16 cellular contexts compared by ENCODE assay signal in the genomic region with DNA sequence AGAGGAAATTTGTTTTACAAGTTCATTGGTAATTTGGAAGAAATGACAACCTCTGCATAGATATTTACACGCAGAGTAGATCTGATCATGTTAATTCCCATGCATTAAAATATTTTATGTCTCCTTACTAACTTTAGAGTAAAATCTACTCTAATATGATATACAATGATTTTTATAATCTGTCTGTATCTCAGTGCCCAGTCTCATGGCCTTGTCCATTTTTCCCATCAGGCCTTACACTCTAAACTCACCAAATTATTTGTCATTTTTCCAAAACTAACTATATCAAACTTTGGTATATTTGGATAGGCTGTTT. TPM values are rescaled to one million over a fixed set of nuclear protein-coding genes. Genes with fewer than 3 reads are reported as not detected.
DNase-seq lines count a peak whose midpoint lies in the region; ATAC-seq and TF ChIP-seq lines count a peak whose summit lies in the region.
"Had no signal": no experiment of that assay in that cellular context is flagged by ENCODE, and none has a peak within 500 bp of the region (broad histone marks: within the 10 kb centered on the region; RNA-seq: fewer than 3 reads in every experiment).

No MANE protein-coding gene starts in this region.

- no peaks in the 10 kb centered on the region for H3K9me3 Mint-ChIP-seq in natural killer cell
- H3K9me3 Mint-ChIP-seq in natural killer cell treated with Interleukin-12 subunit alpha and Interleukin-12 subunit beta and Interleukin-15 and Interleukin-18, amount 100 ng/mL, for 72 hours, result no peaks in the 10 kb centered on the region

- H2AFZ ChIP-seq in HCT116 (ENCODE audit: low read depth, low read length, poor library complexity, severe bottlenecking), result no peak overlapping the region

- TF ChIP-seq RAD21 in HCT116 (IDR thresholded peaks at IDR 0.05; ENCODE audit: low read depth), result no peak

- peaks cover 0 to 16% of the 10 kb centered on the region in 2 donors for H3K27me3 Mint-ChIP-seq in natural killer cell (ENCODE audit: low read depth in 2 of 2)
- peaks cover 6 to 15% of the 10 kb centered on the region in 2 donors for H3K27me3 Mint-ChIP-seq in natural killer cell treated with Interleukin-12 subunit alpha and Interleukin-12 subunit beta and Interleukin-15 and Interleukin-18, amount 100 ng/mL, for 72 hours

- no peaks in the 10 kb centered on the region for H3K9me3 ChIP-seq in HCT116 (ENCODE audit: control insufficient read depth in 1 of 2, insufficient read depth in 1 of 2, low read depth in 1 of 2, low read length in 2 of 2)
- H3K9me3 ChIP-seq in RWPE2 (ENCODE audit: severe bottlenecking), result no peaks in the 10 kb centered on the region
- H3K9me3 ChIP-seq: BE2C had no signal

- ATAC-seq in natural killer cell, result no peak
- ATAC-seq in natural killer cell treated with Interleukin-12 subunit alpha and Interleukin-12 subunit beta and Interleukin-15 and Interleukin-18, amount 100 ng/mL, for 72 hours, result no peak
- 0 out of 2 replicates have a peak, but pooled peaks have one; percentile 6 for ATAC-seq in HCT116
- no peak for ATAC-seq in RWPE2 (ENCODE audit: low read depth)
- ATAC-seq in GM18868 (IDR thresholded peaks at IDR 0.05; ENCODE audit: unreplicated experiment), result no peak
- no peak for ATAC-seq in GM18517 (IDR thresholded peaks at IDR 0.05; ENCODE audit: unreplicated experiment)
- ATAC-seq in HG03025 (IDR thresholded peaks at IDR 0.05; ENCODE audit: low FRiP score, unreplicated experiment), result no peak

- no peak overlapping the region for H3K4me3 Mint-ChIP-seq in natural killer cell
- H3K4me3 Mint-ChIP-seq in natural killer cell treated with Interleukin-12 subunit alpha and Interleukin-12 subunit beta and Interleukin-15 and Interleukin-18, amount 100 ng/mL, for 72 hours, result no peak overlapping the region
- H3K4me3 Mint-ChIP-seq: H9 had no signal

- no peaks in the 10 kb centered on the region for H3K4me1 Mint-ChIP-seq in natural killer cell
- H3K4me1 Mint-ChIP-seq in natural killer cell treated with Interleukin-12 subunit alpha and Interleukin-12 subunit beta and Interleukin-15 and Interleukin-18, amount 100 ng/mL, for 72 hours (ENCODE audit: low read depth in 2 of 2), result no peaks in the 10 kb centered on the region

- no peaks in the 10 kb centered on the region for H3K36me3 Mint-ChIP-seq in natural killer cell
- no peaks in the 10 kb centered on the region for H3K36me3 Mint-ChIP-seq in natural killer cell treated with Interleukin-12 subunit alpha and Interleukin-12 subunit beta and Interleukin-15 and Interleukin-18, amount 100 ng/mL, for 72 hours

- TF ChIP-seq CTCF in natural killer cell (IDR thresholded peaks at IDR 0.05) (peak; percentile 30), HCT116 (IDR thresholded peaks at IDR 0.05 in 2 of 3, conservative IDR thresholded peaks at IDR 0.05 in 1 of 3; ENCODE audit: borderline replicate concordance in 1 of 3, insufficient read depth in 1 of 3, low read depth in 2 of 3, low read length in 2 of 3) (no peak), RWPE2 (IDR thresholded peaks at IDR 0.05; ENCODE audit: poor library complexity, severe bottlenecking) (peak; percentile 63)

- no peak overlapping the region for H3K4me3 ChIP-seq in HCT116 (replicated peaks in 1 of 2; ENCODE audit: low read depth in 1 of 2, low read length in 2 of 2)
- no peak overlapping the region for H3K4me3 ChIP-seq in RWPE2 (ENCODE audit: severe bottlenecking)
- H3K4me3 ChIP-seq: GM12878 had no signal

- H3K9me2 ChIP-seq in HCT116 (ENCODE audit: insufficient read depth), result no peaks in the 10 kb centered on the region

- DNase-seq in natural killer cell, result no peak
- no peak for DNase-seq in natural killer cell treated with Interleukin-12 subunit alpha and Interleukin-12 subunit beta and Interleukin-15 and Interleukin-18, amount 100 ng/mL, for 72 hours (ENCODE audit: low spot score)
- no peak for DNase-seq in HCT116 (ENCODE audit: low read depth, low spot score)
- DNase-seq in RWPE2 (ENCODE audit: low spot score), result no peak
- no peak for DNase-seq in effector CD4-positive, alpha-beta T cell
- DNase-seq: DMS79, GOT3 had no signal

- RAD21 ChIA-PET in HCT116 (lab: Charles Lee; ENCODE audit: low non-redundant PET in 1 of 2, low total read pairs in 2 of 2, uncharacterized antibody in 2 of 2, unreplicated experiment in 2 of 2), result interaction anchor here in 1 of 2 experiments (1.2 kb wide), 1 partner anchor 124 kb away, joined by 7 read pairs; no protein-coding TSS in a partner anchor

- CTCF ChIA-PET in HCT116 (lab: Charles Lee), result interaction anchor here (1.3 to 3.0 kb wide), 4 partner anchors 21 to 126 kb away, joined by 3 to 26 read pairs (median 8); no protein-coding TSS in a partner anchor

- intact Hi-C loops in natural killer cell (cut with micrococcal nuclease) (loop anchor here (1.0 kb wide), 1 partner anchor 124 kb away; no protein-coding TSS in a partner anchor), HCT116 (cut with micrococcal nuclease) (loop anchor here (1.0 kb wide), 1 partner anchor 124 kb away; no protein-coding TSS in a partner anchor)

- no peak overlapping the region for H3K27ac ChIP-seq in HCT116 (ENCODE audit: low read depth, low read length)
- H3K27ac ChIP-seq in RWPE2 (ENCODE audit: poor library complexity, severe bottlenecking), result no peak overlapping the region

- H3K27ac Mint-ChIP-seq in natural killer cell, result no peak overlapping the region
- no peak overlapping the region for H3K27ac Mint-ChIP-seq in natural killer cell treated with Interleukin-12 subunit alpha and Interleukin-12 subunit beta and Interleukin-15 and Interleukin-18, amount 100 ng/mL, for 72 hours
- H3K27ac Mint-ChIP-seq: H9 had no signal

- no TSS peak for BruUV-seq in HCT116 (replicated peaks; lab: Mats Ljungman, UMichigan)

- H4K20me1 ChIP-seq in HCT116 (ENCODE audit: insufficient read depth), result no peaks in the 10 kb centered on the region

- no peaks in the 10 kb centered on the region for H3K79me2 ChIP-seq in HCT116 (ENCODE audit: insufficient read depth, low read length)

- H3K27me3 ChIP-seq in HCT116 (ENCODE audit: insufficient read depth, low read length), result peaks cover 17% of the 10 kb centered on the region
- no peaks in the 10 kb centered on the region for H3K27me3 ChIP-seq in RWPE2 (ENCODE audit: insufficient read depth, poor library complexity, severe bottlenecking)

- POLR2A ChIA-PET in HCT116 (lab: Charles Lee), result no interaction called here

- no peak for TF ChIP-seq POLR2A in HCT116 (IDR thresholded peaks at IDR 0.05; ENCODE audit: borderline replicate concordance, extremely low read depth, insufficient read depth, insufficient read length)

- no peaks in the 10 kb centered on the region for H3K36me3 ChIP-seq in HCT116 (ENCODE audit: control insufficient read depth in 1 of 2, insufficient read depth in 2 of 2, low read length in 2 of 2)
- no peaks in the 10 kb centered on the region for H3K36me3 ChIP-seq in RWPE2 (ENCODE audit: low read depth)
- H3K36me3 ChIP-seq: BE2C had no signal

- no peak overlapping the region for H3K4me2 ChIP-seq in HCT116 (ENCODE audit: low read length)

- no peak overlapping the region for H3K9ac ChIP-seq in HCT116 (ENCODE audit: low read length)

- H3K4me1 ChIP-seq in HCT116 (ENCODE audit: control insufficient read depth in 1 of 2, insufficient read depth in 2 of 2, low read length in 2 of 2) (no peaks in the 10 kb centered on the region), RWPE2 (ENCODE audit: insufficient read depth, poor library complexity, severe bottlenecking) (no peaks in the 10 kb centered on the region)
- H3K4me1 ChIP-seq: BE2C had no signal

TF ChIP-seq in HCT116, 20 proteins besides CTCF, POLR2A, EP300 and RAD21 (continues in another document):
- TF ChIP-seq POLR2AphosphoS5 (IDR thresholded peaks at IDR 0.05; ENCODE audit: low read depth, low read length), result no peak
- TF ChIP-seq YY1 (IDR thresholded peaks at IDR 0.05; ENCODE audit: extremely low read depth, insufficient replicate concordance, low read depth, low read length), result no peak
- TF ChIP-seq SRF (IDR thresholded peaks at IDR 0.05; ENCODE audit: low read depth), result no peak
- no peak for TF ChIP-seq EGR1 (IDR thresholded peaks at IDR 0.05; ENCODE audit: low read depth)
- TF ChIP-seq SP1 (IDR thresholded peaks at IDR 0.05; ENCODE audit: low read depth), result no peak
- no peak for TF ChIP-seq CBX3 (IDR thresholded peaks at IDR 0.05; ENCODE audit: low read depth)
- TF ChIP-seq EZH2phosphoT487 (IDR thresholded peaks at IDR 0.05; ENCODE audit: borderline replicate concordance), result no peak
- no peak for TF ChIP-seq FOSL1 (IDR thresholded peaks at IDR 0.05; ENCODE audit: low read depth)
- TF ChIP-seq CEBPB (IDR thresholded peaks at IDR 0.05; ENCODE audit: low read depth), result no peak
- TF ChIP-seq, protein P1, sequence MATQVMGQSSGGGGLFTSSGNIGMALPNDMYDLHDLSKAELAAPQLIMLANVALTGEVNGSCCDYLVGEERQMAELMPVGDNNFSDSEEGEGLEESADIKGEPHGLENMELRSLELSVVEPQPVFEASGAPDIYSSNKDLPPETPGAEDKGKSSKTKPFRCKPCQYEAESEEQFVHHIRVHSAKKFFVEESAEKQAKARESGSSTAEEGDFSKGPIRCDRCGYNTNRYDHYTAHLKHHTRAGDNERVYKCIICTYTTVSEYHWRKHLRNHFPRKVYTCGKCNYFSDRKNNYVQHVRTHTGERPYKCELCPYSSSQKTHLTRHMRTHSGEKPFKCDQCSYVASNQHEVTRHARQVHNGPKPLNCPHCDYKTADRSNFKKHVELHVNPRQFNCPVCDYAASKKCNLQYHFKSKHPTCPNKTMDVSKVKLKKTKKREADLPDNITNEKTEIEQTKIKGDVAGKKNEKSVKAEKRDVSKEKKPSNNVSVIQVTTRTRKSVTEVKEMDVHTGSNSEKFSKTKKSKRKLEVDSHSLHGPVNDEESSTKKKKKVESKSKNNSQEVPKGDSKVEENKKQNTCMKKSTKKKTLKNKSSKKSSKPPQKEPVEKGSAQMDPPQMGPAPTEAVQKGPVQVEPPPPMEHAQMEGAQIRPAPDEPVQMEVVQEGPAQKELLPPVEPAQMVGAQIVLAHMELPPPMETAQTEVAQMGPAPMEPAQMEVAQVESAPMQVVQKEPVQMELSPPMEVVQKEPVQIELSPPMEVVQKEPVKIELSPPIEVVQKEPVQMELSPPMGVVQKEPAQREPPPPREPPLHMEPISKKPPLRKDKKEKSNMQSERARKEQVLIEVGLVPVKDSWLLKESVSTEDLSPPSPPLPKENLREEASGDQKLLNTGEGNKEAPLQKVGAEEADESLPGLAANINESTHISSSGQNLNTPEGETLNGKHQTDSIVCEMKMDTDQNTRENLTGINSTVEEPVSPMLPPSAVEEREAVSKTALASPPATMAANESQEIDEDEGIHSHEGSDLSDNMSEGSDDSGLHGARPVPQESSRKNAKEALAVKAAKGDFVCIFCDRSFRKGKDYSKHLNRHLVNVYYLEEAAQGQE (IDR thresholded peaks at IDR 0.05; ENCODE audit: low read depth), result no peak
- no peak for TF ChIP-seq EZH2 (IDR thresholded peaks at IDR 0.05)

RNA-seq across cellular contexts. Expression of a gene that starts 12.2 kb away (rescaled TPM):
- total RNA-seq in natural killer cell (not detected), HCT116 (2021; ENCODE audit: unreplicated experiment) (not detected)
- not detected for total RNA-seq in natural killer cell treated with Interleukin-12 subunit alpha and Interleukin-12 subunit beta and Interleukin-15 and Interleukin-18, amount 100 ng/mL, for 72 hours
- polyA plus RNA-seq in HCT116 (2012), result not detected in 2 replicates
- total RNA-seq: A172, Calu3, G401, GM12878, H9 had no signal
- polyA plus RNA-seq: GM12878 had no signal

RNA-seq across cellular contexts. Expression of a gene that starts 45.5 kb away (rescaled TPM):
- total RNA-seq in natural killer cell, result not detected
- not detected for total RNA-seq in natural killer cell treated with Interleukin-12 subunit alpha and Interleukin-12 subunit beta and Interleukin-15 and Interleukin-18, amount 100 ng/mL, for 72 hours
- not detected for total RNA-seq in HCT116 (2021; ENCODE audit: unreplicated experiment)
- polyA plus RNA-seq in HCT116 (2012), result not detected in 2 replicates
- total RNA-seq: A172, Calu3, G401, GM12878, H9 had no signal
- polyA plus RNA-seq: GM12878 had no signal

Comparison
In these comparisons a context has a peak if more than half of its experiments do, and no peak if none do; other contexts are left out.
1. CTCF ChIP-seq: peak in natural killer cell (single experiment) and RWPE2 (single experiment); none in HCT116 (0 of 3).